14 cellular contexts compared by ENCODE assay signal in genomic region chr5:119387900-119388618, GRCh38. TPM values are rescaled to one million over a fixed set of nuclear protein-coding genes. Genes with fewer than 3 reads are reported as not detected.
DNase-seq lines count a peak whose midpoint lies in the region; ATAC-seq, FAIRE-seq and TF ChIP-seq lines count a peak whose summit lies in the region.
"Had no signal": no experiment of that assay in that cellular context is flagged by ENCODE, and none has a peak within 500 bp of the region (broad histone marks: within the 10 kb centered on the region; RNA-seq: fewer than 3 reads in every experiment).

No MANE protein-coding gene starts in this region.

- no peak overlapping the region for H2AK5ac ChIP-seq in neuronal stem cell (ENCODE audit: low read depth, low read length)

- POLR2A ChIA-PET in A549 (lab: Yijun Ruan, JAX) = no interaction called here

- H2AFZ ChIP-seq in neuronal stem cell (ENCODE audit: low read length) = no peak overlapping the region

- H4K8ac ChIP-seq in neuronal stem cell (ENCODE audit: low read depth, low read length) = no peak overlapping the region

- WGBS in A549 (ENCODE audit: missing lambda C conversion rate) = 69% methylated on average over 2 of the region's 2 CpGs
- 100% methylated on average over 1 of the region's 2 CpGs; no CpG with 5 or more reads in 1 of the 2 donors for WGBS in neuronal stem cell (ENCODE audit: extremely low coverage in 2 of 2, insufficient read length in 2 of 2, insufficient replicate concordance in 1 of 2), 2 donors

- H3K23ac ChIP-seq in neuronal stem cell (ENCODE audit: low read depth, low read length, poor library complexity) = no peak overlapping the region

- H3K27ac Mint-ChIP-seq in activated naive CD8-positive, alpha-beta T cell treated with anti-CD3 and anti-CD28 coated beads for 36 hours = peak overlapping the region; percentile 90
- peak overlapping the region; percentile 33 for H3K27ac Mint-ChIP-seq in mesothelial cell of epicardium

- H3K4ac ChIP-seq in neuronal stem cell (ENCODE audit: low read length) = no peak overlapping the region

- ATAC-seq in A549 (no peak), GM18870 (IDR thresholded peaks at IDR 0.05; ENCODE audit: unreplicated experiment) (no peak)

- H3K9ac ChIP-seq in neuronal stem cell (ENCODE audit: low read depth, low read length, poor library complexity) = no peak overlapping the region
- H3K9ac ChIP-seq: BLaER1 had no signal

- no peak for TF ChIP-seq EP300 in A549 (IDR thresholded peaks at IDR 0.05)

- TF ChIP-seq POLR2A in A549 (IDR thresholded peaks at IDR 0.05; ENCODE audit: low read length) (no peak), GM12892 (IDR thresholded peaks at IDR 0.05; ENCODE audit: low read depth, low read length) (no peak)

- CTCF ChIA-PET in A549 (lab: Yijun Ruan, JAX) = interaction anchor here (0.6 kb wide), 2 partner anchors 73 to 425 kb away, joined by 3 to 4 read pairs; no protein-coding TSS in a partner anchor

- H3K27ac ChIP-seq in A549 (no peak overlapping the region), neuronal stem cell (replicated peaks; ENCODE audit: low read length) (no peak overlapping the region)
- H3K27ac ChIP-seq: BLaER1 had no signal

- H4K91ac ChIP-seq in neuronal stem cell (ENCODE audit: low read depth, low read length, poor library complexity) = no peak overlapping the region

- DNase-seq in A549 (ENCODE audit: low read depth in 1 of 2, low spot score in 1 of 2) = no peak
- DNase-seq in GM12892 (ENCODE audit: insufficient read length) = no peak
- no peak for DNase-seq in activated naive CD8-positive, alpha-beta T cell treated with anti-CD3 and anti-CD28 coated beads for 36 hours
- DNase-seq in mesothelial cell of epicardium (ENCODE audit: low spot score in 2 of 2, unreplicated experiment in 2 of 2) = no peak
- DNase-seq in NCI-H1048 (lab: John Stamatoyannopoulos, UW) = no peak
- no peak for DNase-seq in neuronal stem cell (ENCODE audit: low spot score)
- no peak for DNase-seq in NCI-H2081 (lab: John Stamatoyannopoulos, UW)
- DNase-seq: activated CD4-positive, CD25-positive, alpha-beta regulatory T cell; KG1; NCI-H187; NCI-H82; stimulated activated CD4-positive, alpha-beta T cell treated with anti-CD3 and anti-CD28 coated beads, Interleukin-1b, Interleukin-23, amount 100 ng/mL, for 48 hours had no signal

- no peak overlapping the region for H3K18ac ChIP-seq in neuronal stem cell (ENCODE audit: low read length)

- H2BK15ac ChIP-seq in neuronal stem cell (ENCODE audit: low read length) = no peak overlapping the region

- H2BK12ac ChIP-seq in neuronal stem cell (ENCODE audit: low read length) = no peak overlapping the region

- H3K4me1 ChIP-seq in A549 (peaks cover under 1% of the 10 kb centered on the region; the same call in 2 of the 3 replicates), neuronal stem cell (ENCODE audit: control insufficient read depth in 2 of 2, insufficient read depth in 1 of 2, low read depth in 1 of 2, low read length in 2 of 2) (peaks cover 0 to 3% of the 10 kb centered on the region in 2 donors)

- H2BK5ac ChIP-seq in neuronal stem cell (ENCODE audit: low read length) = no peak overlapping the region

- no peak for TF ChIP-seq RAD21 in A549 (conservative IDR thresholded peaks at IDR 0.05 in 1 of 2, IDR thresholded peaks at IDR 0.05 in 1 of 2)

- H3K79me1 ChIP-seq in neuronal stem cell (ENCODE audit: low read depth, low read length) = no peaks in the 10 kb centered on the region

- no peaks in the 10 kb centered on the region for H3K27me3 ChIP-seq in neuronal stem cell (ENCODE audit: control insufficient read depth in 3 of 3, insufficient read depth in 3 of 3, low read depth in 1 of 3, low read length in 3 of 3)
- H3K27me3 ChIP-seq: BLaER1 had no signal

- H3K14ac ChIP-seq in neuronal stem cell (ENCODE audit: low read length) = no peak overlapping the region

- FAIRE-seq in A549 (lab: Jason Lieb, UNC) = peak; percentile 46
- peak; percentile 57 for FAIRE-seq in GM12892 (lab: Jason Lieb, UNC)

- no peaks in the 10 kb centered on the region for H3K9me3 Mint-ChIP-seq in activated naive CD8-positive, alpha-beta T cell treated with anti-CD3 and anti-CD28 coated beads for 36 hours
- H3K9me3 Mint-ChIP-seq in mesothelial cell of epicardium = no peaks in the 10 kb centered on the region

- peaks cover 75% of the 10 kb centered on the region for H3K36me3 Mint-ChIP-seq in activated naive CD8-positive, alpha-beta T cell treated with anti-CD3 and anti-CD28 coated beads for 36 hours
- H3K36me3 Mint-ChIP-seq in mesothelial cell of epicardium = peaks cover 7% of the 10 kb centered on the region

- H3K9me3 ChIP-seq in A549 (no peaks in the 10 kb centered on the region), neuronal stem cell (replicated peaks in 1 of 2; ENCODE audit: control insufficient read depth in 2 of 2, insufficient read depth in 1 of 2, low read depth in 1 of 2, low read length in 2 of 2) (no peaks in the 10 kb centered on the region)
- H3K9me3 ChIP-seq: BLaER1 had no signal

- H3K4me3 ChIP-seq in A549 (no peak overlapping the region), neuronal stem cell (ENCODE audit: low read length in 2 of 2) (no peak overlapping the region)
- H3K4me3 ChIP-seq: BLaER1 had no signal

- TF ChIP-seq CTCF in A549 (IDR thresholded peaks at IDR 0.05) = no peak
- no peak for TF ChIP-seq CTCF in mesothelial cell of epicardium (IDR thresholded peaks at IDR 0.05; ENCODE audit: unreplicated experiment)

- peaks cover 0 to 6% of the 10 kb centered on the region in 2 donors for H3K36me3 ChIP-seq in neuronal stem cell (replicated peaks in 1 of 2; ENCODE audit: control insufficient read depth in 2 of 2, insufficient read depth in 2 of 2, low read length in 2 of 2)

- no peaks in the 10 kb centered on the region for H3K27me3 Mint-ChIP-seq in activated naive CD8-positive, alpha-beta T cell treated with anti-CD3 and anti-CD28 coated beads for 36 hours
- H3K27me3 Mint-ChIP-seq in mesothelial cell of epicardium (ENCODE audit: low read depth) = no peaks in the 10 kb centered on the region

- H3K4me2 ChIP-seq in A549 (no peak overlapping the region), neuronal stem cell (ENCODE audit: insufficient read depth, low read length, poor library complexity, severe bottlenecking) (no peak overlapping the region)

- H3K4me1 Mint-ChIP-seq in activated naive CD8-positive, alpha-beta T cell treated with anti-CD3 and anti-CD28 coated beads for 36 hours = peaks cover 81% of the 10 kb centered on the region
- H3K4me1 Mint-ChIP-seq in mesothelial cell of epicardium = peaks cover 59% of the 10 kb centered on the region

- no peak overlapping the region for H2BK120ac ChIP-seq in neuronal stem cell (ENCODE audit: low read depth, low read length)

- H3K4me3 Mint-ChIP-seq in activated naive CD8-positive, alpha-beta T cell treated with anti-CD3 and anti-CD28 coated beads for 36 hours = peak overlapping the region; percentile 35
- no peak overlapping the region for H3K4me3 Mint-ChIP-seq in mesothelial cell of epicardium

TF ChIP-seq in A549, 52 proteins besides CTCF, POLR2A, EP300 and RAD21:
- TF ChIP-seq RFX5 (IDR thresholded peaks at IDR 0.05) = no peak

RNA-seq across cellular contexts. Expression of gene TNFAIP8, which starts 32.2 kb away (rescaled TPM):
- polyA plus RNA-seq in A549 (2011; rRNA removed) (30.3 and 35.7 TPM in 2 replicates), A549 (2017; fragmentation: RNase III; extraction: RNeasy Plus Mini Kit Qiagen cat#74134 plus additional on column Dnase treatment) (33.4 to 35.0 TPM (median 34.9 TPM) in 3 replicates)
- 23.2 and 23.9 TPM in 2 replicates for polyA plus RNA-seq in A549 (2012; cell fraction: cytosol; rRNA removed)
- 9.2 and 10.7 TPM in 2 replicates for polyA plus RNA-seq in A549 (2012; cell fraction: nucleus; rRNA removed)
- polyA minus RNA-seq in A549 (2011; rRNA and poly(A)+ RNA removed) = 10.2 and 13.7 TPM in 2 replicates
- 104 TPM for polyA plus RNA-seq in GM12892 (2012; ENCODE audit: missing spikeins)
- 100 to 1,000 TPM; 176 to 178 TPM for total RNA-seq in activated naive CD8-positive, alpha-beta T cell treated with anti-CD3 and anti-CD28 coated beads for 36 hours
- total RNA-seq in mesothelial cell of epicardium = 26.5 to 33.3 TPM (median 28.6 TPM) in 3 replicates
- 13.5 TPM for polyA plus RNA-seq in neuronal stem cell (2013, experiment 1 of 2)
- polyA plus RNA-seq in neuronal stem cell (2013, experiment 2 of 2) = 13.8 TPM
